In the genomic region with DNA sequence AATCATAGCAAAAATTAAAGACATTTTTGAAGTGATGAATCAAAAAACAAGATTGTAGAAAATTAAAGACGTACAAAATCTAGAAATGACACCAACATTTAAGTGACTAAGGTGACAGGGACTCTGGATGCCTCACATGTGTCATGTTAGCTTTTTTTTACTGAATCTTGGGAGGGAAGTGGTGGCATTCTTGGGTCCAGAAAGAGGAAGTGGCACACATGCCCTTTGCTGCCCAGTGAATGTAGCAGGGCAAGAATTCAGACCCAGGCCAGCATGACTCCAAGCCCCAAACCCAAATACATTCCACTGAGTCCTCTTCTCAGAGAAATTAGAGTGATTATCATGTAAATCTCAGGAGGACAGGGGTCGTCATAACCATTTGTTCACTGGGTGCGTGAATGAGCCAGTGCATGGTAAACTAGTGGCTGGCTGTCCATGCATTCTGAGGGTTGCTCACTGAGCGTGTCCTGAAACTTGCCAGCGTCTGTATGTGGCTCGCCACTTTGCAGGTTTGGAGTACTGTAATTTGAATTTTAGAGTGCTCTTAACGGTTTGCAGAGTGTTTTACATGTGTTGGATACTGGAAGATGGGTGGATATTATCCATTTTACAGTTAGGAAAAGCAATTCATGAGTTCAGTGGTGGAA, we compare ENCODE assay signal across 1 cellular context.
TF ChIP-seq lines count a peak whose summit lies in the region.

No MANE protein-coding gene starts in this region.

TF ChIP-seq in GM12878, 131 proteins besides CTCF, POLR2A, EP300 and RAD21:
- TF ChIP-seq ZBTB40 (IDR thresholded peaks at IDR 0.05; ENCODE audit: borderline replicate concordance): no peak
- peak in 1 of 2 experiments; percentile 30; a peak in 1 of 4 replicates for TF ChIP-seq BHLHE40 (IDR thresholded peaks at IDR 0.05; ENCODE audit: borderline replicate concordance in 1 of 2, low read depth in 2 of 2, low read length in 1 of 2)
- TF ChIP-seq BCL11A (IDR thresholded peaks at IDR 0.05; ENCODE audit: low read depth, low read length): 0 out of 2 replicates have a peak, but pooled peaks have one; percentile 12
- TF ChIP-seq SKIL (IDR thresholded peaks at IDR 0.05; ENCODE audit: low read depth, poor library complexity, severe bottlenecking): no peak
- TF ChIP-seq, protein P1, sequence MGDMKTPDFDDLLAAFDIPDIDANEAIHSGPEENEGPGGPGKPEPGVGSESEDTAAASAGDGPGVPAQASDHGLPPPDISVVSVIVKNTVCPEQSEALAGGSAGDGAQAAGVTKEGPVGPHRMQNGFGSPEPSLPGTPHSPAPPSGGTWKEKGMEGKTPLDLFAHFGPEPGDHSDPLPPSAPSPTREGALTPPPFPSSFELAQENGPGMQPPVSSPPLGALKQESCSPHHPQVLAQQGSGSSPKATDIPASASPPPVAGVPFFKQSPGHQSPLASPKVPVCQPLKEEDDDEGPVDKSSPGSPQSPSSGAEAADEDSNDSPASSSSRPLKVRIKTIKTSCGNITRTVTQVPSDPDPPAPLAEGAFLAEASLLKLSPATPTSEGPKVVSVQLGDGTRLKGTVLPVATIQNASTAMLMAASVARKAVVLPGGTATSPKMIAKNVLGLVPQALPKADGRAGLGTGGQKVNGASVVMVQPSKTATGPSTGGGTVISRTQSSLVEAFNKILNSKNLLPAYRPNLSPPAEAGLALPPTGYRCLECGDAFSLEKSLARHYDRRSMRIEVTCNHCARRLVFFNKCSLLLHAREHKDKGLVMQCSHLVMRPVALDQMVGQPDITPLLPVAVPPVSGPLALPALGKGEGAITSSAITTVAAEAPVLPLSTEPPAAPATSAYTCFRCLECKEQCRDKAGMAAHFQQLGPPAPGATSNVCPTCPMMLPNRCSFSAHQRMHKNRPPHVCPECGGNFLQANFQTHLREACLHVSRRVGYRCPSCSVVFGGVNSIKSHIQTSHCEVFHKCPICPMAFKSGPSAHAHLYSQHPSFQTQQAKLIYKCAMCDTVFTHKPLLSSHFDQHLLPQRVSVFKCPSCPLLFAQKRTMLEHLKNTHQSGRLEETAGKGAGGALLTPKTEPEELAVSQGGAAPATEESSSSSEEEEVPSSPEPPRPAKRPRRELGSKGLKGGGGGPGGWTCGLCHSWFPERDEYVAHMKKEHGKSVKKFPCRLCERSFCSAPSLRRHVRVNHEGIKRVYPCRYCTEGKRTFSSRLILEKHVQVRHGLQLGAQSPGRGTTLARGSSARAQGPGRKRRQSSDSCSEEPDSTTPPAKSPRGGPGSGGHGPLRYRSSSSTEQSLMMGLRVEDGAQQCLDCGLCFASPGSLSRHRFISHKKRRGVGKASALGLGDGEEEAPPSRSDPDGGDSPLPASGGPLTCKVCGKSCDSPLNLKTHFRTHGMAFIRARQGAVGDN (IDR thresholded peaks at IDR 0.05): peak; percentile 79; the same call in 1 of the 2 replicates
- no peak for TF ChIP-seq PML (IDR thresholded peaks at IDR 0.05; ENCODE audit: low read length)
- peak; percentile 27 for TF ChIP-seq RUNX3 (IDR thresholded peaks at IDR 0.05; ENCODE audit: low read length)
- TF ChIP-seq MTA2 (IDR thresholded peaks at IDR 0.05; ENCODE audit: low read depth): peak; percentile 65; the same call in 1 of the 2 replicates
- peak; percentile 10; the same call in 1 of the 3 replicates for TF ChIP-seq POU2F2 (IDR thresholded peaks at IDR 0.05; ENCODE audit: borderline replicate concordance, low read depth, low read length)
- 0 out of 2 replicates have a peak, but pooled peaks have one; percentile 57 for TF ChIP-seq DPF2 (IDR thresholded peaks at IDR 0.05)
- peak in 1 of 2 experiments; percentile 26; a peak in 1 of 4 replicates for TF ChIP-seq IKZF2 (IDR thresholded peaks at IDR 0.05)
- TF ChIP-seq ZNF384 (IDR thresholded peaks at IDR 0.05; ENCODE audit: borderline replicate concordance, low read depth, low read length): peak; percentile 18; the same call in 1 of the 2 replicates
- no peak for TF ChIP-seq CREM (IDR thresholded peaks at IDR 0.05; ENCODE audit: low read depth)
- peak; percentile 84; the same call in 1 of the 2 replicates for TF ChIP-seq PAX5 (IDR thresholded peaks at IDR 0.05; ENCODE audit: borderline replicate concordance, low read depth, low read length)
- peak; percentile 48; the same call in 1 of the 2 replicates for TF ChIP-seq IKZF1 (conservative IDR thresholded peaks at IDR 0.05)
- TF ChIP-seq, protein P2, sequence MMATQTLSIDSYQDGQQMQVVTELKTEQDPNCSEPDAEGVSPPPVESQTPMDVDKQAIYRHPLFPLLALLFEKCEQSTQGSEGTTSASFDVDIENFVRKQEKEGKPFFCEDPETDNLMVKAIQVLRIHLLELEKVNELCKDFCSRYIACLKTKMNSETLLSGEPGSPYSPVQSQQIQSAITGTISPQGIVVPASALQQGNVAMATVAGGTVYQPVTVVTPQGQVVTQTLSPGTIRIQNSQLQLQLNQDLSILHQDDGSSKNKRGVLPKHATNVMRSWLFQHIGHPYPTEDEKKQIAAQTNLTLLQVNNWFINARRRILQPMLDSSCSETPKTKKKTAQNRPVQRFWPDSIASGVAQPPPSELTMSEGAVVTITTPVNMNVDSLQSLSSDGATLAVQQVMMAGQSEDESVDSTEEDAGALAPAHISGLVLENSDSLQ (IDR thresholded peaks at IDR 0.05): peak; percentile 25; the same call in 1 of the 2 replicates
- 0 out of 2 replicates have a peak, but pooled peaks have one; percentile 59 for TF ChIP-seq GATAD2B (conservative IDR thresholded peaks at IDR 0.05; ENCODE audit: low read depth)
- TF ChIP-seq SPI1 (IDR thresholded peaks at IDR 0.05; ENCODE audit: borderline replicate concordance, insufficient read depth, low read depth, low read length): peak; percentile 94
- TF ChIP-seq NFXL1 (IDR thresholded peaks at IDR 0.05; ENCODE audit: borderline replicate concordance): no peak
